29 cellular contexts compared by ENCODE assay signal in genomic region chr7:3270362-3270761, GRCh38.
"Had no signal": no experiment of that assay in that cellular context is flagged by ENCODE, and none has a peak within 500 bp of the region (broad histone marks: within the 10 kb centered on the region; RNA-seq: fewer than 3 reads in every experiment).

No MANE protein-coding gene starts in this region.

- ATAC-seq: effector memory CD8-positive, alpha-beta T cell; esophagus mucosa; gastrocnemius medialis; heart right ventricle; left colon; left lobe of liver; lower lobe of right lung; mucosa of descending colon had no signal

- H3K9me3 ChIP-seq: colonic mucosa, esophagus squamous epithelium, gastrocnemius medialis, left ventricle myocardium inferior, lower lobe of right lung, mucosa of descending colon had no signal

- H3K36me3 Mint-ChIP-seq: mesothelial cell of epicardium, naive B cell had no signal

- DNase-seq: colonic mucosa; cortex of kidney; effector CD8-positive, alpha-beta T cell; effector memory CD8-positive, alpha-beta T cell; endodermal cell; erythroblast; esophagus squamous epithelium; foreskin fibroblast; foreskin melanocyte; gastrocnemius medialis; glutamatergic neuron; head of caudate nucleus; heart right ventricle; hippocampal formation; kidney glomerular epithelial cell; left colon; left ventricle myocardium inferior; lower lobe of right lung; mesenchymal stem cell; mucosa of descending colon; naive B cell had no signal

- H3K4me3 ChIP-seq: colonic mucosa, esophagus squamous epithelium, gastrocnemius medialis, heart right ventricle, left ventricle myocardium inferior, lower lobe of right lung, mucosa of descending colon had no signal

- H3K36me3 ChIP-seq: colonic mucosa, esophagus squamous epithelium, gastrocnemius medialis, heart right ventricle, left ventricle myocardium inferior, lower lobe of right lung had no signal

- H3K4me1 Mint-ChIP-seq: naive B cell had no signal

- FAIRE-seq: endometrium, islet of Langerhans, keratinocyte had no signal

- H3K27ac ChIP-seq: colonic mucosa, epithelial cell of prostate, esophagus squamous epithelium, gastrocnemius medialis, heart right ventricle, left ventricle myocardium inferior, lower lobe of right lung had no signal

- H3K27me3 ChIP-seq: colonic mucosa, gastrocnemius medialis had no signal

- H3K9me3 Mint-ChIP-seq: dendritic cell treated with granulocyte-macrophage colony-stimulating factor and Interleukin-4, amounts not matched to agents 40 ng/mL and 50 ng/mL, for 4 days; effector memory CD8-positive, alpha-beta T cell; endodermal cell; mesothelial cell of epicardium; naive B cell had no signal

- H3K4me3 Mint-ChIP-seq: dendritic cell treated with granulocyte-macrophage colony-stimulating factor and Interleukin-4, amounts not matched to agents 40 ng/mL and 50 ng/mL, for 4 days; effector memory CD8-positive, alpha-beta T cell; endodermal cell; mesothelial cell of epicardium; naive B cell had no signal

- H3K27me3 Mint-ChIP-seq: dendritic cell treated with granulocyte-macrophage colony-stimulating factor and Interleukin-4, amounts not matched to agents 40 ng/mL and 50 ng/mL, for 4 days had no signal

- H3K4me1 ChIP-seq: colonic mucosa, gastrocnemius medialis, heart right ventricle, left ventricle myocardium inferior, lower lobe of right lung had no signal

- H3K27ac Mint-ChIP-seq: dendritic cell treated with granulocyte-macrophage colony-stimulating factor and Interleukin-4, amounts not matched to agents 40 ng/mL and 50 ng/mL, for 4 days; effector memory CD8-positive, alpha-beta T cell; endodermal cell; mesothelial cell of epicardium; naive B cell had no signal
